ENCODE assay signal across 8 cellular contexts in genomic region chr2:88669371-88670214, GRCh38.
DNase-seq lines count a peak whose midpoint lies in the region; ATAC-seq and TF ChIP-seq lines count a peak whose summit lies in the region.

No MANE protein-coding gene starts in this region.

- DNase-seq in COLO829 (ENCODE audit: low spot score) (peak; percentile 66), NCI-H69 (lab: John Stamatoyannopoulos, UW) (peak; percentile 52), brain microvascular endothelial cell (peak; percentile 40), kidney tubule cell (ENCODE audit: low spot score) (peak; percentile 59), cortex of kidney (lab: John Stamatoyannopoulos, UW) (no peak), hippocampal formation (lab: John Stamatoyannopoulos, UW) (no peak)

- peak; percentile 77 for TF ChIP-seq CTCF in brain microvascular endothelial cell (IDR thresholded peaks at IDR 0.05; ENCODE audit: low read depth, low read length, missing control alignments)

- ATAC-seq in GM18502 (IDR thresholded peaks at IDR 0.05; ENCODE audit: poor library complexity, unreplicated experiment), result peak; percentile 84
- ATAC-seq in HG02938 (IDR thresholded peaks at IDR 0.05; ENCODE audit: unreplicated experiment), result peak; percentile 68

- peaks cover 2% of the 10 kb centered on the region for H3K27me3 ChIP-seq in brain microvascular endothelial cell (replicated peaks)

- in situ Hi-C loops in brain microvascular endothelial cell (cut with HindIII; ENCODE audit: low pct_ligation_motif_present, low sequenced_read_pairs), result loop anchor here (10.0 kb wide), 1 partner anchor 75 kb away; no protein-coding TSS in a partner anchor

- no peak overlapping the region for H3K4me3 ChIP-seq in brain microvascular endothelial cell (ENCODE audit: low read depth, low read length)

- H3K36me3 ChIP-seq in brain microvascular endothelial cell (replicated peaks), result no peaks in the 10 kb centered on the region

- H3K27ac ChIP-seq in brain microvascular endothelial cell, result no peak overlapping the region

Comparison
In these comparisons a context has a peak if more than half of its experiments do, and no peak if none do; other contexts are left out.
1. DNase-seq: peak in COLO829 (single experiment), NCI-H69 (single experiment), brain microvascular endothelial cell (single experiment) and kidney tubule cell (single experiment); none in cortex of kidney (single experiment) and hippocampal formation (0 of 2).